2 cellular contexts compared by ENCODE assay signal in the genomic region with DNA sequence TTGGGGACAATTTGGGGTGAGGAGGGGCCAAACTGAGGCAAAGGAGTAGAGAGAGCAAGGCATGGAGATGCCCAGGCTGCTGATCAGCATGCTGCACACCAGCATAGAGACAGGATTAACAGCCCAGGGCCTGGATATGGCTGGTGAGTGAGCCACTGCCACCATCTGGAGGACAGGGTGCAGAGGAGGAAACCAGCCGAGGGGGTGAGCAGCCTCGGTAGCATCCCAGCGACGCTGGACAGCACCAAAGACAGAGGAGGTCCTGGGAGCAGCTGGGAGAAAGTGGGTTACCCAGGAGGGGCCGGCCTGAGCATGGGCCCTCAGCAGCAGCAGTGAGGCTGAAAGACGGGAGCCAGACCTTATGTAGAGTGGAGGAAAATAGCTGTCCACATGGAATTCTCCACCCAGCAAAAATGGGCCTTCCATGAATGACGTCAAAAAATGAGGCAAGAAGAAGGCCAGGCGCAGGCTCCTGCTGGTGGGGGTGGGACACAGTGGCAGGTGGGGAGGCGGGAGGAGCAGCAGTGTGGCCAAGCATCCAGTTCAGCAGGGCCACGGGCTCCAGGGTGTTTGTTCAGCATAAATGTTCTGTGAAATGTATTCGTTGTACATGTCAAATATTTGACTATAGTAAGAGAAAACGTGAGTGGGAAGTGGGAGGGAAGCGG.
TF ChIP-seq lines count a peak whose summit lies in the region.

No MANE protein-coding gene starts in this region.

TF ChIP-seq in K562, 482 proteins besides CTCF, POLR2A, EP300 and RAD21:
- no peak for TF ChIP-seq TAF1 (IDR thresholded peaks at IDR 0.05; ENCODE audit: control insufficient read depth, extremely low read depth, insufficient read depth, low read length, severe bottlenecking)
- no peak for TF ChIP-seq ZNF57 (CRISPR knock-in tag; IDR thresholded peaks at IDR 0.05)
- no peak for TF ChIP-seq GABPB1 (CRISPR knock-in tag; IDR thresholded peaks at IDR 0.05)

TF ChIP-seq in neural cell, 6 proteins besides CTCF, POLR2A, EP300 and RAD21:
- no peak for TF ChIP-seq TAF1 (IDR thresholded peaks at IDR 0.05; ENCODE audit: low read depth)
- TF ChIP-seq POLR2AphosphoS5 (IDR thresholded peaks at IDR 0.05): no peak
- TF ChIP-seq MXI1 (conservative IDR thresholded peaks at IDR 0.05; ENCODE audit: poor library complexity, severe bottlenecking): no peak
- TF ChIP-seq SMC3 (conservative IDR thresholded peaks at IDR 0.05; ENCODE audit: poor library complexity): peak; percentile 30
